In genomic region chr4:112075129-112075753, GRCh38 we compare ENCODE assay signal across 8 cellular contexts.
A peak's percentile ranks its signal among the peaks of the same experiment; 100 is the strongest.
DNase-seq lines count a peak whose midpoint lies in the region; ATAC-seq and TF ChIP-seq lines count a peak whose summit lies in the region.

No MANE protein-coding gene starts in this region.

- H3K4me3 ChIP-seq in NB4 (ENCODE audit: low read depth, low read length) (no peak overlapping the region), WI38 (ENCODE audit: low read depth, low read length) (no peak overlapping the region), fibroblast of villous mesenchyme (ENCODE audit: low read depth, low read length) (no peak overlapping the region), prostate gland (no peak overlapping the region)

- peak; percentile 84 for ATAC-seq in HG02588 (IDR thresholded peaks at IDR 0.05; ENCODE audit: unreplicated experiment)

- TF ChIP-seq CTCF in AG09319 (IDR thresholded peaks at IDR 0.05; ENCODE audit: low read depth, low read length): peak; percentile 73
- TF ChIP-seq CTCF in GM12873 (IDR thresholded peaks at IDR 0.05; ENCODE audit: insufficient read depth, low read depth, low read length, missing control alignments): peak; percentile 86
- TF ChIP-seq CTCF in NB4 (IDR thresholded peaks at IDR 0.05; ENCODE audit: low read depth, low read length): peak; percentile 73
- TF ChIP-seq CTCF in WI38 (IDR thresholded peaks at IDR 0.05; ENCODE audit: low read depth, low read length): peak; percentile 78
- peak; percentile 84 for TF ChIP-seq CTCF in fibroblast of villous mesenchyme (IDR thresholded peaks at IDR 0.05; ENCODE audit: insufficient read depth, low read depth, low read length)
- TF ChIP-seq CTCF in prostate gland (IDR thresholded peaks at IDR 0.05): peak in 3 of 4 experiments; percentile 39 to 50 (median 42)

- no peaks in the 10 kb centered on the region for H3K36me3 ChIP-seq in prostate gland

- no peaks in the 10 kb centered on the region for H3K27me3 ChIP-seq in prostate gland (replicated peaks; ENCODE audit: insufficient read depth)

- H3K9me3 ChIP-seq in prostate gland: no peaks in the 10 kb centered on the region

- TF ChIP-seq POLR2A in NB4 (IDR thresholded peaks at IDR 0.05; ENCODE audit: extremely low read depth, insufficient read length): no peak
- no peak for TF ChIP-seq POLR2A in prostate gland (IDR thresholded peaks at IDR 0.05)

- no peaks in the 10 kb centered on the region for H3K4me1 ChIP-seq in prostate gland (replicated peaks)

- intact Hi-C loops in prostate gland (cut with DNase I): no loop called here

- 57% methylated on average over 4 of the region's 4 CpGs for WGBS in prostate gland

- H3K27ac ChIP-seq in prostate gland: no peak overlapping the region

- peak; percentile 4 for DNase-seq in AG09319 (ENCODE audit: extremely low read depth, low read depth)
- peak; percentile 55 for DNase-seq in NB4 (ENCODE audit: low read depth)
- peak; percentile 59 for DNase-seq in fibroblast of villous mesenchyme (ENCODE audit: low read depth)
- DNase-seq in prostate gland (ENCODE audit: low spot score): peak; percentile 12
- DNase-seq in DMS79 (lab: John Stamatoyannopoulos, UW): no peak
